Comparison of ENCODE assay signal across 1 cellular context in genomic region chr5:172904643-172905345, GRCh38.
TF ChIP-seq lines count a peak whose summit lies in the region.

No MANE protein-coding gene starts in this region.

TF ChIP-seq in WTC11, 78 proteins besides CTCF, POLR2A, EP300 and RAD21 (continued from another document):
- TF ChIP-seq AFF4 (CRISPR knock-in tag; IDR thresholded peaks at IDR 0.05; ENCODE audit: borderline replicate concordance): no peak
- no peak for TF ChIP-seq NR1H2 (CRISPR knock-in tag; IDR thresholded peaks at IDR 0.05)
- TF ChIP-seq, protein P1, sequence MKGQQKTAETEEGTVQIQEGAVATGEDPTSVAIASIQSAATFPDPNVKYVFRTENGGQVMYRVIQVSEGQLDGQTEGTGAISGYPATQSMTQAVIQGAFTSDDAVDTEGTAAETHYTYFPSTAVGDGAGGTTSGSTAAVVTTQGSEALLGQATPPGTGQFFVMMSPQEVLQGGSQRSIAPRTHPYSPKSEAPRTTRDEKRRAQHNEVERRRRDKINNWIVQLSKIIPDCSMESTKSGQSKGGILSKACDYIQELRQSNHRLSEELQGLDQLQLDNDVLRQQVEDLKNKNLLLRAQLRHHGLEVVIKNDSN (CRISPR knock-in tag; IDR thresholded peaks at IDR 0.05): no peak
- no peak for TF ChIP-seq TEAD4 (CRISPR knock-in tag; IDR thresholded peaks at IDR 0.05)
- no peak for TF ChIP-seq E2F4 (CRISPR knock-in tag; IDR thresholded peaks at IDR 0.05; ENCODE audit: borderline replicate concordance, low read depth)
- TF ChIP-seq NFATC4 (CRISPR knock-in tag; IDR thresholded peaks at IDR 0.05): no peak
- no peak for TF ChIP-seq MAX (CRISPR knock-in tag; IDR thresholded peaks at IDR 0.05)
- TF ChIP-seq PRRX2 (CRISPR knock-in tag; IDR thresholded peaks at IDR 0.05): no peak
- no peak for TF ChIP-seq ZNF121 (CRISPR knock-in tag; IDR thresholded peaks at IDR 0.05)
- TF ChIP-seq, protein P2, sequence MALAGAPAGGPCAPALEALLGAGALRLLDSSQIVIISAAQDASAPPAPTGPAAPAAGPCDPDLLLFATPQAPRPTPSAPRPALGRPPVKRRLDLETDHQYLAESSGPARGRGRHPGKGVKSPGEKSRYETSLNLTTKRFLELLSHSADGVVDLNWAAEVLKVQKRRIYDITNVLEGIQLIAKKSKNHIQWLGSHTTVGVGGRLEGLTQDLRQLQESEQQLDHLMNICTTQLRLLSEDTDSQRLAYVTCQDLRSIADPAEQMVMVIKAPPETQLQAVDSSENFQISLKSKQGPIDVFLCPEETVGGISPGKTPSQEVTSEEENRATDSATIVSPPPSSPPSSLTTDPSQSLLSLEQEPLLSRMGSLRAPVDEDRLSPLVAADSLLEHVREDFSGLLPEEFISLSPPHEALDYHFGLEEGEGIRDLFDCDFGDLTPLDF (CRISPR knock-in tag; IDR thresholded peaks at IDR 0.05): no peak
- no peak for TF ChIP-seq ZNF263 (CRISPR knock-in tag; IDR thresholded peaks at IDR 0.05; ENCODE audit: low read depth)
